In genomic region chr7:127667751-127668530, GRCh38 we compare ENCODE assay signal across 2 cellular contexts.
A peak's percentile ranks its signal among the peaks of the same experiment; 100 is the strongest.
TF ChIP-seq lines count a peak whose summit lies in the region.

No MANE protein-coding gene starts in this region.

TF ChIP-seq in HepG2, 621 proteins besides CTCF, POLR2A, EP300 and RAD21:
- TF ChIP-seq HNRNPLL (IDR thresholded peaks at IDR 0.05; ENCODE audit: low read depth, low read length, poor library complexity, severe bottlenecking): no peak
- no peak for TF ChIP-seq JUNB (CRISPR knock-in tag; IDR thresholded peaks at IDR 0.05; ENCODE audit: borderline replicate concordance)
- no peak for TF ChIP-seq ZNF782 (CRISPR knock-in tag; IDR thresholded peaks at IDR 0.05; ENCODE audit: borderline replicate concordance)
- no peak for TF ChIP-seq PPARG (CRISPR knock-in tag; conservative IDR thresholded peaks at IDR 0.05)
- no peak for TF ChIP-seq SALL1 (CRISPR knock-in tag; IDR thresholded peaks at IDR 0.05)
- TF ChIP-seq MED8 (CRISPR knock-in tag; IDR thresholded peaks at IDR 0.05; ENCODE audit: insufficient replicate concordance): no peak
- TF ChIP-seq HMGXB3 (CRISPR knock-in tag; IDR thresholded peaks at IDR 0.05; ENCODE audit: borderline replicate concordance): no peak
- TF ChIP-seq ETS1 (CRISPR knock-in tag; IDR thresholded peaks at IDR 0.05): no peak

TF ChIP-seq in SK-N-SH, 30 proteins besides CTCF, POLR2A, EP300 and RAD21:
- no peak; the same call in 1 of the 2 replicates for TF ChIP-seq YY1 (IDR thresholded peaks at IDR 0.05; ENCODE audit: low read depth)
- TF ChIP-seq RFX5 (IDR thresholded peaks at IDR 0.05; ENCODE audit: low read length): no peak
- TF ChIP-seq SMC3 (IDR thresholded peaks at IDR 0.05; ENCODE audit: low read depth, low read length): no peak
- TF ChIP-seq NFIC (IDR thresholded peaks at IDR 0.05; ENCODE audit: borderline replicate concordance): no peak
- peak; percentile 4; the same call in 1 of the 2 replicates for TF ChIP-seq TCF12 (IDR thresholded peaks at IDR 0.05)
- TF ChIP-seq JUND (IDR thresholded peaks at IDR 0.05): peak; percentile 14; the same call in 1 of the 2 replicates
